In the genomic region with DNA sequence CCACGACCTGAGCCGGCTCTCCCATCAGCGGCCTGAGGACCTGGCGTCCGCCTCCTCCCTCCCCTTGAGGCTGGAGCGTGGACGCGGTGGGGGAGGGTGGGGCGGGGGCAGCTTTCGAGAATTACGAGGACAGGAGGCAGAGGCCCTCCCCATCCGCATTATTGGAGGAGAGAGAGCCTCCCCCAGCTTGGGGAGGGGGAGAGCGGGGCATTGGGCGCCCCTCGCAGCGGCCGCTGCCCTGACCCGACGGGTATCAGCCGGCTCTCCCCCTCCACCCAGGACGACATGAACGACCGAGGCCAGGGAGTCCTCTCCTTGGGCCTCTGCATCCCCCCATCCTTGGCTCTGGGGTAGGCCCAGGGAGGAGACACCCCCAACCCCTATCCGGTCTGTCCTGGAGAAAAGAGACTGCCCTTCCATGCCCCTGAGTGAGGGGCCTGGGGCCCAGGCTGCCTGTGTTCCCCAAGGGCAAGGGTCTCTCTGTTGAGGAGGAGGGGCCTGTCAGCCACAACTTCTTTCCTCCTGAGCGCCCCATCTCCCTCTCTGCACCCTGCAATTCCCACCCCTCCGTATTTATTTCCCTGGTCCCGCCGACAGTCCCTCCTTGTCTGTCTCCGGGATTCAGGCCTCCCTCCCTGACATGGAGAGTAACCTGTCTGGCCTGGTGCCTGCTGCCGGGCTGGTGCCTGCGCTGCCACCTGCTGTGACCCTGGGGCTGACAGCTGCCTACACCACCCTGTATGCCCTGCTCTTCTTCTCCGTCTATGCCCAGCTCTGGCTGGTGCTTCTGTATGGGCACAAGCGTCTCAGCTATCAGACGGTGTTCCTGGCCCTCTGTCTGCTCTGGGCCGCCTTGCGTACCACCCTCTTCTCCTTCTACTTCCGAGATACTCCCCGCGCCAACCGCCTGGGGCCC, we compare ENCODE assay signal across 6 cellular contexts.
DNase-seq lines count a peak whose midpoint lies in the region; TF ChIP-seq lines count a peak whose summit lies in the region.

No MANE protein-coding gene starts in this region.

- H3K27me3 ChIP-seq in WERI-Rb-1 (ENCODE audit: insufficient read depth, low read depth, severe bottlenecking) (peaks cover 6% of the 10 kb centered on the region), layer of hippocampus (ENCODE audit: control insufficient read depth, insufficient read depth, low read length) (no peaks in the 10 kb centered on the region)

- DNase-seq in activated effector memory CD4-positive, alpha-beta T cell treated with anti-CD3 and anti-CD28 coated beads, Interleukin-2, amount 50 U/mL, for 16 hours: peak; percentile 73
- DNase-seq in activated effector memory CD4-positive, alpha-beta T cell treated with Interleukin-2 at 50 U/mL for 16 hours: no peak
- DNase-seq in WERI-Rb-1: peak; percentile 39
- no peak for DNase-seq in NCI-H226
- no peak for DNase-seq in NCI-H2227 (lab: John Stamatoyannopoulos, UW; ENCODE audit: unreplicated experiment)

- peak overlapping the region; percentile 91 for H3K27ac ChIP-seq in WERI-Rb-1
- peak overlapping the region; percentile 97 for H3K27ac ChIP-seq in layer of hippocampus (ENCODE audit: low read depth, low read length)

- peak; percentile 27; the same call in 1 of the 2 replicates for TF ChIP-seq CTCF in WERI-Rb-1 (IDR thresholded peaks at IDR 0.05; ENCODE audit: low read depth, low read length)

- H3K36me3 ChIP-seq in WERI-Rb-1: peaks cover 23% of the 10 kb centered on the region

- no peaks in the 10 kb centered on the region for H3K9me3 ChIP-seq in WERI-Rb-1 (ENCODE audit: severe bottlenecking)

- peak overlapping the region; percentile 96 for H3K4me3 ChIP-seq in WERI-Rb-1 (ENCODE audit: low read depth, low read length)

Comparison
In these comparisons a context has a peak if more than half of its experiments do, and no peak if none do; other contexts are left out.
1. DNase-seq: peak in activated effector memory CD4-positive, alpha-beta T cell treated with anti-CD3 and anti-CD28 coated beads, Interleukin-2, amount 50 U/mL, for 16 hours (single experiment) and WERI-Rb-1 (single experiment); none in activated effector memory CD4-positive, alpha-beta T cell treated with Interleukin-2 at 50 U/mL for 16 hours (single experiment), NCI-H226 (single experiment) and NCI-H2227 (single experiment).